23 cellular contexts compared by ENCODE assay signal in the genomic region with DNA sequence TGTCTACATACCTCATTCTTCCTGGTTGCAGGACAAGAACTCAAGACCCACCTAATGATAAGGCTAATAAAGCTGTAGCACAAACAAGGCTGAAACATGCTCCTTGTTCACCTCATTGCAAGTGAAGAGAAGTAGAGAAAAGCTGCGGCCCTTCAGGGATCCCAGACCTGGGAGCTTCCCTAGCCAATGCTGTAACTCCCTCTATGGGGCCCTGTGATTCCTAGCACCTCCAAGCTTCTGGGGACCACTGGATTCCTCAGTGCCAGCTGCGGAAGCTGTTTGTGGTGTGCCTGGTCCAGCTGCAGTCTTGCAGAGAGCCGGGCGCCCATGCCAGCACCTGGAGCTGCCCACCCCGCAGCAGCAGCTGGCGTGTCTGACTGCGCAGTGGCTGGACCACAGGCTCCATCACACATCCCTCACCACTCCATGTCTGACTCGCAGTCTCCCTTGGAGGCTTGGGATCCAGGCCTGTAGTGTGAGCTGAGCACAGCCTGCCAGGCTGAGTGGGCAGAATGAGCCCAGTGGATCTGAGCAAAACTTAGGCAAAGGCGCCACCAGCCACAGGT.
"Had no signal": no experiment of that assay in that cellular context is flagged by ENCODE, and none has a peak within 500 bp of the region (broad histone marks: within the 10 kb centered on the region; RNA-seq: fewer than 3 reads in every experiment).

No MANE protein-coding gene starts in this region.

- H3K27me3 Mint-ChIP-seq: activated naive CD8-positive, alpha-beta T cell treated with anti-CD3 and anti-CD28 coated beads, Interleukin-2, amount 10 ng/mL, durations not matched to agents 7 days and 5 days had no signal

- H3K36me3 Mint-ChIP-seq: activated naive CD8-positive, alpha-beta T cell treated with anti-CD3 and anti-CD28 coated beads, Interleukin-2, amount 10 ng/mL, durations not matched to agents 7 days and 5 days had no signal

- DNase-seq: activated CD4-positive, alpha-beta T cell treated with anti-CD3 and anti-CD28 coated beads for 4 hours; activated CD4-positive, alpha-beta T cell treated with anti-CD3 and anti-CD28 coated beads, Interleukin-2, amount 50 U/mL, for 4 hours; activated CD8-positive, alpha-beta memory T cell treated with anti-CD3 and anti-CD28 coated beads, Interleukin-2, amount 50 U/mL, for 48 hours; activated CD8-positive, alpha-beta T cell treated with anti-CD3 and anti-CD28 coated beads, Interleukin-2, amount 10 ng/mL, durations not matched to agents 7 days and 5 days; activated naive CD4-positive, alpha-beta T cell treated with anti-CD3 and anti-CD28 coated beads, Interleukin-2, amount 50 U/mL, for 16 hours; activated naive CD8-positive, alpha-beta T cell treated with anti-CD3 and anti-CD28 coated beads, Interleukin-2, amount 10 ng/mL, durations not matched to agents 7 days and 5 days; activated T-cell treated with anti-CD3 and anti-CD28 coated beads, Interleukin-2, amount 50 U/mL, for 1 hour; adrenal gland; anterior cingulate cortex; IMR-90; Kasumi-1; KBM-7; NCI-H1105 treated with DMSO at 0.1 percent for 48 hours; NCI-H1436 treated with DMSO at 0.1 percent for 48 hours; NCI-H187; NCI-H2081; NCI-H510A treated with DMSO at 0.1 percent for 48 hours; NCI-H69; PC-3; SHP77 treated with DMSO at 0.1 percent for 48 hours; T-helper 1 cell had no signal

- H3K4me1 ChIP-seq: adrenal gland had no signal

- H3K9me3 Mint-ChIP-seq: activated naive CD8-positive, alpha-beta T cell treated with anti-CD3 and anti-CD28 coated beads, Interleukin-2, amount 10 ng/mL, durations not matched to agents 7 days and 5 days had no signal

- H3K27me3 ChIP-seq: adrenal gland had no signal

- H3K27ac ChIP-seq: adrenal gland, VCaP had no signal

- H3K4me1 Mint-ChIP-seq: activated naive CD8-positive, alpha-beta T cell treated with anti-CD3 and anti-CD28 coated beads, Interleukin-2, amount 10 ng/mL, durations not matched to agents 7 days and 5 days had no signal

- ATAC-seq: activated CD4-positive, CD25-positive, alpha-beta regulatory T cell treated with anti-CD3 and anti-CD28 coated beads, Interleukin-2, amount 50 U/mL, for 24 hours; activated CD8-positive, alpha-beta T cell treated with anti-CD3 and anti-CD28 coated beads, Interleukin-2, amount 10 ng/mL, durations not matched to agents 7 days and 5 days; PC-3 had no signal

- H3K9me3 ChIP-seq: adrenal gland had no signal

- H3K27ac Mint-ChIP-seq: activated CD8-positive, alpha-beta T cell treated with anti-CD3 and anti-CD28 coated beads, Interleukin-2, amount 10 ng/mL, durations not matched to agents 7 days and 5 days; activated naive CD8-positive, alpha-beta T cell treated with anti-CD3 and anti-CD28 coated beads, Interleukin-2, amount 10 ng/mL, durations not matched to agents 7 days and 5 days had no signal

- H3K4me3 Mint-ChIP-seq: activated CD8-positive, alpha-beta T cell treated with anti-CD3 and anti-CD28 coated beads, Interleukin-2, amount 10 ng/mL, durations not matched to agents 7 days and 5 days; activated naive CD8-positive, alpha-beta T cell treated with anti-CD3 and anti-CD28 coated beads, Interleukin-2, amount 10 ng/mL, durations not matched to agents 7 days and 5 days had no signal

- H3K36me3 ChIP-seq: adrenal gland had no signal

- H3K4me3 ChIP-seq: adrenal gland had no signal
